ENCODE assay signal across 23 cellular contexts in genomic region chr13:107590556-107590955, GRCh38.
DNase-seq lines count a peak whose midpoint lies in the region; ATAC-seq and TF ChIP-seq lines count a peak whose summit lies in the region.
"Had no signal": no experiment of that assay in that cellular context is flagged by ENCODE, and none has a peak within 500 bp of the region (broad histone marks: within the 10 kb centered on the region; RNA-seq: fewer than 3 reads in every experiment).

No MANE protein-coding gene starts in this region.

- TF ChIP-seq CTCF in choroid plexus epithelial cell (conservative IDR thresholded peaks at IDR 0.05; ENCODE audit: low read depth, low read length) (no peak), ascending aorta (IDR thresholded peaks at IDR 0.05) (no peak)

- H3K9me3 ChIP-seq in ascending aorta: no peaks in the 10 kb centered on the region
- H3K9me3 ChIP-seq: A549 had no signal

- no peaks in the 10 kb centered on the region for H3K36me3 ChIP-seq in ascending aorta

- H3K4me1 ChIP-seq in ascending aorta: no peaks in the 10 kb centered on the region
- H3K4me1 ChIP-seq: A549 had no signal

- intact Hi-C loops in ascending aorta (cut with DNase I): no loop called here

- H3K9me3 Mint-ChIP-seq in stimulated activated naive CD8-positive, alpha-beta T cell treated with anti-CD3 and anti-CD28 coated beads, Interleukin-15, amount 100 ng/mL, for 72 hours: no peaks in the 10 kb centered on the region
- H3K9me3 Mint-ChIP-seq: CD4-positive, alpha-beta T cell; GM23338 had no signal

- no peak overlapping the region for H3K4me3 ChIP-seq in choroid plexus epithelial cell (ENCODE audit: low read depth, low read length)
- H3K4me3 ChIP-seq in ascending aorta: no peak overlapping the region
- H3K4me3 ChIP-seq: A549, GM23338 had no signal

- DNase-seq in Daoy (ENCODE audit: low read depth) (peak; percentile 56), HT1080 (ENCODE audit: low read depth) (peak; percentile 75), NCI-H460 (ENCODE audit: extremely low read depth, low read depth) (peak; percentile 76), choroid plexus epithelial cell (ENCODE audit: low read depth) (peak; percentile 41), ascending aorta (ENCODE audit: low spot score in 2 of 2) (no peak)
- no peak for DNase-seq in stimulated activated naive CD8-positive, alpha-beta T cell treated with anti-CD3 and anti-CD28 coated beads, Interleukin-15, amount 100 ng/mL, for 72 hours
- DNase-seq in activated CD4-positive, CD25-positive, alpha-beta regulatory T cell treated with anti-CD3 and anti-CD28 coated beads, Interleukin-2, amount 50 U/mL, for 72 hours: no peak
- DNase-seq: Calu3; CD4-positive, alpha-beta T cell; DND-41; GF-D8; NCI-H1092 treated with DMSO at 0.1 percent for 48 hours; NCI-H1694; NCI-H524 treated with DMSO at 0.1 percent for 48 hours; PC-3; SIG-M5; T-cell had no signal

- no peaks in the 10 kb centered on the region for H3K27me3 Mint-ChIP-seq in stimulated activated naive CD8-positive, alpha-beta T cell treated with anti-CD3 and anti-CD28 coated beads, Interleukin-15, amount 100 ng/mL, for 72 hours
- H3K27me3 Mint-ChIP-seq: CD4-positive, alpha-beta T cell; T-cell had no signal

- H3K4me3 Mint-ChIP-seq in stimulated activated naive CD8-positive, alpha-beta T cell treated with anti-CD3 and anti-CD28 coated beads, Interleukin-15, amount 100 ng/mL, for 72 hours: no peak overlapping the region
- H3K4me3 Mint-ChIP-seq: CD4-positive, alpha-beta T cell; GM23338; T-cell had no signal

- no peak overlapping the region for H3K27ac Mint-ChIP-seq in stimulated activated naive CD8-positive, alpha-beta T cell treated with anti-CD3 and anti-CD28 coated beads, Interleukin-15, amount 100 ng/mL, for 72 hours
- H3K27ac Mint-ChIP-seq: CD4-positive, alpha-beta T cell; GM23338; T-cell had no signal

- H3K4me1 Mint-ChIP-seq in stimulated activated naive CD8-positive, alpha-beta T cell treated with anti-CD3 and anti-CD28 coated beads, Interleukin-15, amount 100 ng/mL, for 72 hours: no peaks in the 10 kb centered on the region
- H3K4me1 Mint-ChIP-seq: GM23338, T-cell had no signal

- no peak overlapping the region for H3K27ac ChIP-seq in ascending aorta
- H3K27ac ChIP-seq: A549, RWPE1 had no signal

- no peak for ATAC-seq in stimulated activated naive CD8-positive, alpha-beta T cell treated with anti-CD3 and anti-CD28 coated beads, Interleukin-15, amount 100 ng/mL, for 72 hours
- no peak for ATAC-seq in HG03175 (IDR thresholded peaks at IDR 0.05; ENCODE audit: unreplicated experiment)
- ATAC-seq: A549, GM23338, HCT116, PC-3, SK-N-SH treated with all-trans-retinoic acid at 6 μM for 48 hours, T-cell had no signal

- no peaks in the 10 kb centered on the region for H3K27me3 ChIP-seq in ascending aorta

Comparison
In these comparisons a context has a peak if more than half of its experiments do, and no peak if none do; other contexts are left out.
1. DNase-seq: peak in Daoy (single experiment), HT1080 (single experiment), NCI-H460 (single experiment) and choroid plexus epithelial cell (single experiment); none in ascending aorta (0 of 2), stimulated activated naive CD8-positive, alpha-beta T cell treated with anti-CD3 and anti-CD28 coated beads, Interleukin-15, amount 100 ng/mL, for 72 hours (0 of 2) and activated CD4-positive, CD25-positive, alpha-beta regulatory T cell treated with anti-CD3 and anti-CD28 coated beads, Interleukin-2, amount 50 U/mL, for 72 hours (single experiment).